Comparison of ENCODE assay signal across 1 cellular context in genomic region chr17:45942284-45942683, GRCh38.
TF ChIP-seq lines count a peak whose summit lies in the region.

No MANE protein-coding gene starts in this region.

TF ChIP-seq in GM23338, 12 proteins besides CTCF, POLR2A, EP300 and RAD21 (continued from another document):
- TF ChIP-seq ZNF462 (CRISPR knock-in tag; IDR thresholded peaks at IDR 0.05) (no peak), ETS1 (IDR thresholded peaks at IDR 0.05) (no peak), CREB1 (CRISPR knock-in tag; IDR thresholded peaks at IDR 0.05; ENCODE audit: low read depth) (no peak), NANOG (IDR thresholded peaks at IDR 0.05; ENCODE audit: borderline replicate concordance) (no peak), STAT1 (IDR thresholded peaks at IDR 0.05; ENCODE audit: unreplicated experiment) (no peak), ZNF114 (CRISPR knock-in tag; IDR thresholded peaks at IDR 0.05) (no peak)
